Comparison of ENCODE assay signal across 14 cellular contexts in genomic region chr18:53153281-53153680, GRCh38.
DNase-seq lines count a peak whose midpoint lies in the region; ATAC-seq, FAIRE-seq and TF ChIP-seq lines count a peak whose summit lies in the region.
"Had no signal": no experiment of that assay in that cellular context is flagged by ENCODE, and none has a peak within 500 bp of the region (broad histone marks: within the 10 kb centered on the region; RNA-seq: fewer than 3 reads in every experiment).

No MANE protein-coding gene starts in this region.

- H3K4me2 ChIP-seq in Karpas-422 (ENCODE audit: low read depth, low read length, poor library complexity, severe bottlenecking) (no peak overlapping the region), GM12878 (ENCODE audit: control insufficient read depth, insufficient read depth) (no peak overlapping the region), smooth muscle cell (no peak overlapping the region)
- H3K4me2 ChIP-seq: BLaER1 had no signal

- H3F3A ChIP-seq in smooth muscle cell (ENCODE audit: low read depth) = no peaks in the 10 kb centered on the region

- H2AFZ ChIP-seq in Karpas-422 (ENCODE audit: low read length) (no peak overlapping the region), GM12878 (ENCODE audit: control insufficient read depth, low read depth, low read length) (no peak overlapping the region), smooth muscle cell (ENCODE audit: low read depth) (no peak overlapping the region)

- FAIRE-seq in GM12878 (lab: Jason Lieb, UNC) = no peak

- no peaks in the 10 kb centered on the region for H3K36me3 ChIP-seq in Karpas-422 (ENCODE audit: insufficient read depth, low read length)
- H3K36me3 ChIP-seq in GM12878 (ENCODE audit: control insufficient read depth in 2 of 2, insufficient read depth in 2 of 2, low read length in 1 of 2) = no peaks in the 10 kb centered on the region
- H3K36me3 ChIP-seq in smooth muscle cell (ENCODE audit: low read depth) = no peaks in the 10 kb centered on the region
- H3K36me3 ChIP-seq: BLaER1, gastrocnemius medialis had no signal

- CTCF ChIA-PET in GM12878 (lab: Yijun Ruan, JAX) = interaction anchor here (0.6 to 2.0 kb wide), 4 partner anchors 10 to 1484 kb away, joined by 3 to 11 read pairs (median 7); no protein-coding TSS in a partner anchor
- CTCF ChIA-PET in activated CD4-positive, alpha-beta memory T cell treated with anti-CD3 and anti-CD28 coated beads, Interleukin-2, amount 10 ng/mL, durations not matched to agents 7 days and 5 days (lab: Charles Lee) = no interaction called here

- H4K20me1 ChIP-seq in Karpas-422 (ENCODE audit: insufficient read depth, low read depth, low read length) (no peaks in the 10 kb centered on the region), GM12878 (ENCODE audit: control insufficient read depth, insufficient read depth) (no peaks in the 10 kb centered on the region), smooth muscle cell (ENCODE audit: low read depth) (no peaks in the 10 kb centered on the region)
- H4K20me1 ChIP-seq: BLaER1 had no signal

- H3K4me1 ChIP-seq in Karpas-422 (ENCODE audit: low read length) = no peaks in the 10 kb centered on the region
- H3K4me1 ChIP-seq in GM12878 (ENCODE audit: control insufficient read depth, insufficient read depth, low read length) = no peaks in the 10 kb centered on the region
- no peaks in the 10 kb centered on the region for H3K4me1 ChIP-seq in smooth muscle cell (ENCODE audit: low read depth)
- H3K4me1 ChIP-seq: gastrocnemius medialis had no signal

- TF ChIP-seq POLR2A in GM12878 (IDR thresholded peaks at IDR 0.05; ENCODE audit: low read depth, low read length) = no peak

- no peaks in the 10 kb centered on the region for H3K27me3 Mint-ChIP-seq in activated naive CD8-positive, alpha-beta T cell treated with anti-CD3 and anti-CD28 coated beads, Interleukin-2, amount 50 U/mL, for 24 hours
- no peaks in the 10 kb centered on the region for H3K27me3 Mint-ChIP-seq in activated naive CD8-positive, alpha-beta T cell treated with anti-CD3 and anti-CD28 coated beads for 36 hours
- H3K27me3 Mint-ChIP-seq in activated CD4-positive, alpha-beta memory T cell treated with anti-CD3 and anti-CD28 coated beads, Interleukin-2, amount 10 ng/mL, durations not matched to agents 7 days and 5 days = no peaks in the 10 kb centered on the region
- H3K27me3 Mint-ChIP-seq: stimulated activated memory B cell treated with anti-CD40 and anti-IgM and Interleukin-4, amounts not matched to agents 10 μg/mL and 1 μg/mL and 100 μg/mL, for 72 hours; T-cell had no signal

- peaks cover 2% of the 10 kb centered on the region for H3K9me3 Mint-ChIP-seq in activated naive CD8-positive, alpha-beta T cell treated with anti-CD3 and anti-CD28 coated beads, Interleukin-2, amount 50 U/mL, for 24 hours
- no peaks in the 10 kb centered on the region for H3K9me3 Mint-ChIP-seq in activated naive CD8-positive, alpha-beta T cell treated with anti-CD3 and anti-CD28 coated beads for 36 hours
- no peaks in the 10 kb centered on the region for H3K9me3 Mint-ChIP-seq in activated CD4-positive, alpha-beta memory T cell treated with anti-CD3 and anti-CD28 coated beads, Interleukin-2, amount 10 ng/mL, durations not matched to agents 7 days and 5 days

- no peak overlapping the region for H3K27ac Mint-ChIP-seq in activated naive CD8-positive, alpha-beta T cell treated with anti-CD3 and anti-CD28 coated beads, Interleukin-2, amount 50 U/mL, for 24 hours
- H3K27ac Mint-ChIP-seq in activated naive CD8-positive, alpha-beta T cell treated with anti-CD3 and anti-CD28 coated beads for 36 hours = no peak overlapping the region
- no peak overlapping the region for H3K27ac Mint-ChIP-seq in activated CD4-positive, alpha-beta memory T cell treated with anti-CD3 and anti-CD28 coated beads, Interleukin-2, amount 10 ng/mL, durations not matched to agents 7 days and 5 days
- H3K27ac Mint-ChIP-seq: stimulated activated memory B cell treated with anti-CD40 and anti-IgM and Interleukin-4, amounts not matched to agents 10 μg/mL and 1 μg/mL and 100 μg/mL, for 72 hours; T-cell had no signal

- no TSS peak for BruUV-seq in GM12878 (replicated peaks; lab: Mats Ljungman, UMichigan)

- H3K27me3 ChIP-seq in Karpas-422 (ENCODE audit: low read length) = no peaks in the 10 kb centered on the region
- H3K27me3 ChIP-seq in GM12878 (replicated peaks in 1 of 2; ENCODE audit: control insufficient read depth in 2 of 2, insufficient read depth in 2 of 2, low read length in 1 of 2) = no peaks in the 10 kb centered on the region
- no peaks in the 10 kb centered on the region for H3K27me3 ChIP-seq in smooth muscle cell (ENCODE audit: low read depth)
- H3K27me3 ChIP-seq: BLaER1, gastrocnemius medialis had no signal

- no peak overlapping the region for H3K27ac ChIP-seq in Karpas-422 (ENCODE audit: low read length)
- H3K27ac ChIP-seq in GM12878 (ENCODE audit: control insufficient read depth, insufficient read depth) = no peak overlapping the region
- H3K27ac ChIP-seq in smooth muscle cell (ENCODE audit: low read depth) = no peak overlapping the region
- H3K27ac ChIP-seq: BLaER1, gastrocnemius medialis had no signal

- SMC1A ChIA-PET in GM12878 (lab: Charles Lee; ENCODE audit: uncharacterized antibody, unreplicated experiment) = interaction anchor here (3.1 kb wide), 1 partner anchor 1485 kb away, joined by 10 read pairs; no protein-coding TSS in a partner anchor

- POLR2A ChIA-PET in GM12878 (lab: Charles Lee) = no interaction called here
- POLR2A ChIA-PET in activated CD4-positive, alpha-beta memory T cell treated with anti-CD3 and anti-CD28 coated beads, Interleukin-2, amount 10 ng/mL, durations not matched to agents 7 days and 5 days (lab: Charles Lee) = no interaction called here

- ATAC-seq in activated naive CD8-positive, alpha-beta T cell treated with anti-CD3 and anti-CD28 coated beads, Interleukin-2, amount 50 U/mL, for 24 hours = no peak
- peak; percentile 57; the same call in 1 of the 3 replicates for ATAC-seq in GM12878
- ATAC-seq: gastrocnemius medialis; stimulated activated memory B cell treated with anti-CD40 and anti-IgM and Interleukin-4, amounts not matched to agents 10 μg/mL and 1 μg/mL and 100 μg/mL, for 72 hours; T-cell had no signal

- H3K9me3 ChIP-seq in Karpas-422 (ENCODE audit: low read length) (peaks cover 5% of the 10 kb centered on the region; the same call in 1 of the 2 replicates), GM12878 (replicated peaks; ENCODE audit: control insufficient read depth, insufficient read depth, low read length) (no peaks in the 10 kb centered on the region), smooth muscle cell (replicated peaks; ENCODE audit: low read depth) (no peaks in the 10 kb centered on the region)
- H3K9me3 ChIP-seq: BLaER1, gastrocnemius medialis had no signal

- RAD21 ChIA-PET in GM12878 (lab: Charles Lee; ENCODE audit: unreplicated experiment) = no interaction called here

- in situ Hi-C loops in GM12878 (cut with MboI) = no loop called here

- no peaks in the 10 kb centered on the region for H3K79me2 ChIP-seq in Karpas-422 (ENCODE audit: low read length)
- no peaks in the 10 kb centered on the region for H3K79me2 ChIP-seq in GM12878 (ENCODE audit: control insufficient read depth, insufficient read depth, low read length)
- no peaks in the 10 kb centered on the region for H3K79me2 ChIP-seq in smooth muscle cell (ENCODE audit: low read depth)

- DNase-seq in activated naive CD8-positive, alpha-beta T cell treated with anti-CD3 and anti-CD28 coated beads, Interleukin-2, amount 50 U/mL, for 24 hours = peak; percentile 10
- no peak for DNase-seq in activated naive CD8-positive, alpha-beta T cell treated with anti-CD3 and anti-CD28 coated beads for 36 hours
- peak; percentile 50 for DNase-seq in Karpas-422
- no peak for DNase-seq in GM12878 (ENCODE audit: low read depth, low spot score)
- no peak for DNase-seq in smooth muscle cell (lab: John Stamatoyannopoulos, UW; ENCODE audit: unreplicated experiment)
- no peak for DNase-seq in activated CD4-positive, alpha-beta memory T cell treated with anti-CD3 and anti-CD28 coated beads, Interleukin-2, amount 10 ng/mL, durations not matched to agents 7 days and 5 days
- no peak for DNase-seq in cerebellar cortex (ENCODE audit: low spot score)
- DNase-seq in DMS153 treated with DMSO at 0.1 percent for 48 hours (lab: John Stamatoyannopoulos, UW; ENCODE audit: unreplicated experiment) = no peak
- DNase-seq: gastrocnemius medialis, HCEC 1CT, NCI-H1930, T-cell had no signal

- no peaks in the 10 kb centered on the region for H3K4me1 Mint-ChIP-seq in activated naive CD8-positive, alpha-beta T cell treated with anti-CD3 and anti-CD28 coated beads, Interleukin-2, amount 50 U/mL, for 24 hours
- H3K4me1 Mint-ChIP-seq in activated naive CD8-positive, alpha-beta T cell treated with anti-CD3 and anti-CD28 coated beads for 36 hours = no peaks in the 10 kb centered on the region
- H3K4me1 Mint-ChIP-seq in activated CD4-positive, alpha-beta memory T cell treated with anti-CD3 and anti-CD28 coated beads, Interleukin-2, amount 10 ng/mL, durations not matched to agents 7 days and 5 days = no peaks in the 10 kb centered on the region
- H3K4me1 Mint-ChIP-seq: stimulated activated memory B cell treated with anti-CD40 and anti-IgM and Interleukin-4, amounts not matched to agents 10 μg/mL and 1 μg/mL and 100 μg/mL, for 72 hours; T-cell had no signal

- no peak overlapping the region for H3K4me3 Mint-ChIP-seq in activated naive CD8-positive, alpha-beta T cell treated with anti-CD3 and anti-CD28 coated beads, Interleukin-2, amount 50 U/mL, for 24 hours
- no peak overlapping the region for H3K4me3 Mint-ChIP-seq in activated naive CD8-positive, alpha-beta T cell treated with anti-CD3 and anti-CD28 coated beads for 36 hours
- no peak overlapping the region for H3K4me3 Mint-ChIP-seq in activated CD4-positive, alpha-beta memory T cell treated with anti-CD3 and anti-CD28 coated beads, Interleukin-2, amount 10 ng/mL, durations not matched to agents 7 days and 5 days
- H3K4me3 Mint-ChIP-seq: stimulated activated memory B cell treated with anti-CD40 and anti-IgM and Interleukin-4, amounts not matched to agents 10 μg/mL and 1 μg/mL and 100 μg/mL, for 72 hours; T-cell had no signal

- H3K9ac ChIP-seq in Karpas-422 (ENCODE audit: low read length) (no peak overlapping the region), GM12878 (ENCODE audit: control insufficient read depth, insufficient read depth, low read length) (no peak overlapping the region), smooth muscle cell (ENCODE audit: low read depth) (no peak overlapping the region)
- H3K9ac ChIP-seq: BLaER1 had no signal

- H3K36me3 Mint-ChIP-seq in activated naive CD8-positive, alpha-beta T cell treated with anti-CD3 and anti-CD28 coated beads, Interleukin-2, amount 50 U/mL, for 24 hours (ENCODE audit: low read depth) = no peaks in the 10 kb centered on the region
- no peaks in the 10 kb centered on the region for H3K36me3 Mint-ChIP-seq in activated naive CD8-positive, alpha-beta T cell treated with anti-CD3 and anti-CD28 coated beads for 36 hours
- no peaks in the 10 kb centered on the region for H3K36me3 Mint-ChIP-seq in activated CD4-positive, alpha-beta memory T cell treated with anti-CD3 and anti-CD28 coated beads, Interleukin-2, amount 10 ng/mL, durations not matched to agents 7 days and 5 days (ENCODE audit: low read depth)
- H3K36me3 Mint-ChIP-seq: stimulated activated memory B cell treated with anti-CD40 and anti-IgM and Interleukin-4, amounts not matched to agents 10 μg/mL and 1 μg/mL and 100 μg/mL, for 72 hours; T-cell had no signal

- WGBS in GM12878 (ENCODE audit: insufficient coverage, insufficient replicate concordance, low lambda C conversion rate, missing lambda C conversion rate) = 29% methylated on average over 4 of the region's 4 CpGs
- 21% methylated on average over 4 of the region's 4 CpGs for WGBS in smooth muscle cell (ENCODE audit: low lambda C conversion rate)

- no peak for TF ChIP-seq EP300 in GM12878 (IDR thresholded peaks at IDR 0.05; ENCODE audit: borderline replicate concordance in 1 of 2, control insufficient read depth in 1 of 2, low read depth in 2 of 2, low read length in 2 of 2)

- intact Hi-C loops in GM12878 (cut with micrococcal nuclease; ENCODE audit: unreplicated experiment) = loop anchor here (10.0 kb wide), 1 partner anchor 1528 kb away; no protein-coding TSS in a partner anchor

- peak; percentile 16; the same call in 1 of the 2 replicates for TF ChIP-seq RAD21 in GM12878 (IDR thresholded peaks at IDR 0.05; ENCODE audit: insufficient read depth, low read depth, low read length)

- H3K9me2 ChIP-seq in Karpas-422 (replicated peaks; ENCODE audit: insufficient read depth, low read length) = no peaks in the 10 kb centered on the region

- TF ChIP-seq CTCF in GM12878 (IDR thresholded peaks at IDR 0.05 in 2 of 3, conservative IDR thresholded peaks at IDR 0.05 in 1 of 3; ENCODE audit: control insufficient read depth in 2 of 3, extremely low read depth in 1 of 3, insufficient read depth in 1 of 3, low read depth in 3 of 3, low read length in 3 of 3) = peak; percentile 27 to 49 (median 32); a peak in 2 of 6 replicates
- TF ChIP-seq CTCF in smooth muscle cell (IDR thresholded peaks at IDR 0.05; ENCODE audit: borderline replicate concordance, insufficient read depth, poor library complexity, severe bottlenecking) = peak; percentile 53

- no peak overlapping the region for H3K4me3 ChIP-seq in Karpas-422 (ENCODE audit: low read length)
- H3K4me3 ChIP-seq in GM12878 = no peak overlapping the region
- H3K4me3 ChIP-seq in smooth muscle cell = no peak overlapping the region
- H3K4me3 ChIP-seq: BLaER1, gastrocnemius medialis had no signal

Comparison
In these comparisons a context has a peak if more than half of its experiments do, and no peak if none do; other contexts are left out.
1. DNase-seq: peak in activated naive CD8-positive, alpha-beta T cell treated with anti-CD3 and anti-CD28 coated beads, Interleukin-2, amount 50 U/mL, for 24 hours (single experiment) and Karpas-422 (single experiment); none in activated naive CD8-positive, alpha-beta T cell treated with anti-CD3 and anti-CD28 coated beads for 36 hours (single experiment), GM12878 (single experiment), smooth muscle cell (single experiment), activated CD4-positive, alpha-beta memory T cell treated with anti-CD3 and anti-CD28 coated beads, Interleukin-2, amount 10 ng/mL, durations not matched to agents 7 days and 5 days (single experiment), cerebellar cortex (single experiment) and DMS153 treated with DMSO at 0.1 percent for 48 hours (single experiment).